Comparison of ENCODE assay signal across 2 cellular contexts in the genomic region with DNA sequence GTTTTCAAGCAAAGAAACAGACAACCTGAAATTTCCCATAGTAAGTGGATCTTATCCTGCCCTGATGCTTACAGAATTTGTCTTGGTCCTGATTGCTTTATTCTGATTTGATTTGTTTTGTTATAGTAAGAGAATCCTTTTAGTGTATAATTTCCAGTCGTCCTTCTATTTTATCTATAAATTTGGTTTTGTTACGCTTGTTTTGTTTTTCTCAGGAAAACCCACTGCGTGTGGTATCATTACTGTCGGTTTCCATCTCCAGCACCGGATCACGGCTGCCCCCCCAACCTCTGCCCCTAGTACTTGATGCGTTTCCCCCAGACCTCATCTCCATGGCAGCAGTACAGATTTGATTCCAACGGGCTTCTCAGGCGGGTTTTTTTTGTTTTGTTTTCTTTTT.
TF ChIP-seq lines count a peak whose summit lies in the region.

No MANE protein-coding gene starts in this region.

TF ChIP-seq in A549, 52 proteins besides CTCF, POLR2A, EP300 and RAD21:
- TF ChIP-seq CHD2 (IDR thresholded peaks at IDR 0.05; ENCODE audit: low read length, partially characterized antibody) (no peak), JUNB (IDR thresholded peaks at IDR 0.05) (no peak), FOXS1 (CRISPR knock-in tag; IDR thresholded peaks at IDR 0.05) (no peak), SREBF2 (IDR thresholded peaks at IDR 0.05) (no peak), EHF (CRISPR knock-in tag; IDR thresholded peaks at IDR 0.05) (no peak), CBX8 (IDR thresholded peaks at IDR 0.05) (peak; percentile 78; the same call in 1 of the 2 replicates), SMC3 (IDR thresholded peaks at IDR 0.05) (no peak), RNF2 (IDR thresholded peaks at IDR 0.05; ENCODE audit: borderline replicate concordance, low read depth) (peak; percentile 67; the same call in 1 of the 2 replicates), ZNF302 (CRISPR knock-in tag; IDR thresholded peaks at IDR 0.05) (no peak), MAFK (IDR thresholded peaks at IDR 0.05; ENCODE audit: partially characterized antibody) (no peak), FOSB (CRISPR knock-in tag; IDR thresholded peaks at IDR 0.05) (no peak), POLR2AphosphoS2 (conservative IDR thresholded peaks at IDR 0.05; ENCODE audit: low read length) (no peak), NPAS2 (CRISPR knock-in tag; IDR thresholded peaks at IDR 0.05; ENCODE audit: borderline replicate concordance) (no peak), HOXB5 (CRISPR knock-in tag; IDR thresholded peaks at IDR 0.05) (no peak), ZSCAN20 (CRISPR knock-in tag; IDR thresholded peaks at IDR 0.05) (no peak), TP53 (CRISPR knock-in tag; IDR thresholded peaks at IDR 0.05) (no peak)
- TF ChIP-seq, protein P1, sequence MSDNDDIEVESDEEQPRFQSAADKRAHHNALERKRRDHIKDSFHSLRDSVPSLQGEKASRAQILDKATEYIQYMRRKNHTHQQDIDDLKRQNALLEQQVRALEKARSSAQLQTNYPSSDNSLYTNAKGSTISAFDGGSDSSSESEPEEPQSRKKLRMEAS (IDR thresholded peaks at IDR 0.05) = no peak
- TF ChIP-seq, protein P2, sequence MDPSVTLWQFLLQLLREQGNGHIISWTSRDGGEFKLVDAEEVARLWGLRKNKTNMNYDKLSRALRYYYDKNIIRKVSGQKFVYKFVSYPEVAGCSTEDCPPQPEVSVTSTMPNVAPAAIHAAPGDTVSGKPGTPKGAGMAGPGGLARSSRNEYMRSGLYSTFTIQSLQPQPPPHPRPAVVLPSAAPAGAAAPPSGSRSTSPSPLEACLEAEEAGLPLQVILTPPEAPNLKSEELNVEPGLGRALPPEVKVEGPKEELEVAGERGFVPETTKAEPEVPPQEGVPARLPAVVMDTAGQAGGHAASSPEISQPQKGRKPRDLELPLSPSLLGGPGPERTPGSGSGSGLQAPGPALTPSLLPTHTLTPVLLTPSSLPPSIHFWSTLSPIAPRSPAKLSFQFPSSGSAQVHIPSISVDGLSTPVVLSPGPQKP (IDR thresholded peaks at IDR 0.05; ENCODE audit: low read depth, low read length) = no peak

TF ChIP-seq in K562, 482 proteins besides CTCF, POLR2A, EP300 and RAD21 (continued from another document):
- TF ChIP-seq CBX2 (IDR thresholded peaks at IDR 0.05; ENCODE audit: insufficient read depth, low read length, poor library complexity, severe bottlenecking) = peak; percentile 75
